ENCODE assay signal across 8 cellular contexts in the genomic region with DNA sequence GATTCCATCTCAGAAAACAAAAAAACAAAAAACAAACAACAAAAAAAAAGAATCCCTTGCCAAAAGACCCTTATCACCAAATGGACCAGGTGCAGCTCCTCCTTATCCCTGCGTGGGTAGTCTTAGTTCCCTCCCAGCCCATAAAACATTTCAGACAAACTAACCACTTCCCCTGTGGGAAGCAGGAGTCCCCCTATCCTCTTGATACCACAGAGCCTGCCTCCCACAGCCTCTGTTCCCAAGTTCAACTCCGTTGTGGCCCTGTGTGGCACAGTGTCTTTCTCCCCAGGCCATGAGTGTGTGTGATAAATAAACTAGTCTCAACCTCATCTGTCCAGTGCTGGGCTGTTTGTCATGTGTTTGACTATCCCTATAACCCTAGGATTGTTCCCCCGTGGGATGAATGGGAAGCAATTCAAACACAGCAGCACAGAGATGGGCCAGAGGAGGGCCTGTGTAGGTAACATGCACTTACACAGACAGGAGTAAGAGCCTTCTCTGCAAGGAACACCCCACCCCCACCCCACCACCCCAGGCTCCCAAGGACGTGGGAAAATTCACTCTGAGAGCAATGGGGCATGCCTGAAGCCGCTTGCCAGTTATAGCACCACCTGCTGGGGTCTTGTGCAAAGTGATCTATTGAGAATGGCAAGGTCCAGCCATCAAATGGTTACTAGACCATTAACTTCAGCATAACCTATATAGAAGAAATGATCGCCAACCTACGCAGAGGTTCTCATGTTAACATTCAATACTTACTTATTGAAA.
DNase-seq lines count a peak whose midpoint lies in the region; ATAC-seq and TF ChIP-seq lines count a peak whose summit lies in the region.

No MANE protein-coding gene starts in this region.

- TF ChIP-seq CTCF in GM13977 (IDR thresholded peaks at IDR 0.05; ENCODE audit: extremely low read depth, insufficient read depth, missing control alignments), result peak; percentile 56
- peak; percentile 53 for TF ChIP-seq CTCF in VCaP (conservative IDR thresholded peaks at IDR 0.05)
- no peak for TF ChIP-seq CTCF in mucosa of descending colon (IDR thresholded peaks at IDR 0.05)

- H3K4me1 ChIP-seq in BLaER1 (peaks cover 24% of the 10 kb centered on the region), mucosa of descending colon (ENCODE audit: low read depth) (peaks cover 3% of the 10 kb centered on the region)

- no peak overlapping the region for H3K27ac ChIP-seq in BLaER1
- H3K27ac ChIP-seq in VCaP, result no peak overlapping the region

- peak; percentile 35 for DNase-seq in GM13977 (ENCODE audit: low spot score)
- peak in 2 of 3 donors; percentile 24 to 55 for DNase-seq in mucosa of descending colon
- no peak for DNase-seq in activated gamma-delta T cell (lab: John Stamatoyannopoulos, UW)
- DNase-seq in activated effector memory CD4-positive, alpha-beta T cell treated with Interleukin-2 at 50 U/mL for 16 hours, result no peak
- DNase-seq in SHP77 (lab: John Stamatoyannopoulos, UW), result no peak

- ATAC-seq in HG03521 (IDR thresholded peaks at IDR 0.05; ENCODE audit: unreplicated experiment) (peak; percentile 45), mucosa of descending colon (peak; percentile 60)

- no peaks in the 10 kb centered on the region for H3K27me3 ChIP-seq in BLaER1

- no peaks in the 10 kb centered on the region for H3K9me3 ChIP-seq in BLaER1
- H3K9me3 ChIP-seq in mucosa of descending colon, result no peaks in the 10 kb centered on the region

- intact Hi-C loops in mucosa of descending colon (cut with DNase I, micrococcal nuclease), result no loop called here

- in situ Hi-C loops in GM13977 (cut with MboI; ENCODE audit: low pct_unique_long_range_greater_than_20kb, low sequenced_read_pairs, unreplicated experiment), result no loop called here

- H3K9ac ChIP-seq in BLaER1, result no peak overlapping the region

- H3K4me2 ChIP-seq in BLaER1, result peak overlapping the region; percentile 4; the same call in 1 of the 2 replicates

- H3K4me3 ChIP-seq in BLaER1 (no peak overlapping the region), mucosa of descending colon (no peak overlapping the region)

- H3K36me3 ChIP-seq in BLaER1 (no peaks in the 10 kb centered on the region), mucosa of descending colon (ENCODE audit: low read depth) (no peaks in the 10 kb centered on the region)

- no peaks in the 10 kb centered on the region for H4K20me1 ChIP-seq in BLaER1

Comparison
In these comparisons a context has a peak if more than half of its experiments do, and no peak if none do; other contexts are left out.
1. DNase-seq: peak in GM13977 (single experiment) and mucosa of descending colon (2 of 3); none in activated gamma-delta T cell (single experiment), activated effector memory CD4-positive, alpha-beta T cell treated with Interleukin-2 at 50 U/mL for 16 hours (single experiment) and SHP77 (0 of 2).